In genomic region chr19:17753976-17754375, GRCh38 we compare ENCODE assay signal across 15 cellular contexts. TPM values are rescaled to one million over a fixed set of nuclear protein-coding genes. Genes with fewer than 3 reads are reported as not detected.
DNase-seq lines count a peak whose midpoint lies in the region; ATAC-seq and TF ChIP-seq lines count a peak whose summit lies in the region.
"Had no signal": no experiment of that assay in that cellular context is flagged by ENCODE, and none has a peak within 500 bp of the region (broad histone marks: within the 10 kb centered on the region; RNA-seq: fewer than 3 reads in every experiment).

No MANE protein-coding gene starts in this region.

- intact Hi-C loops in CD8-positive, alpha-beta T cell (cut with DNase I, micrococcal nuclease): no loop called here
- intact Hi-C loops in ovary (cut with DNase I): no loop called here

- H3K4me3 ChIP-seq in CD8-positive, alpha-beta T cell (ENCODE audit: low read depth, low read length): no peak overlapping the region
- H3K4me3 ChIP-seq in neuronal stem cell (ENCODE audit: low read length in 2 of 2): peak overlapping the region in 1 of 2 donors; percentile 56
- no peak overlapping the region for H3K4me3 ChIP-seq in ovary
- H3K4me3 ChIP-seq: Peyer's patch, suprapubic skin had no signal

- H3K4me1 Mint-ChIP-seq in CD8-positive, alpha-beta T cell (ENCODE audit: low read depth): peaks cover 57% of the 10 kb centered on the region

- peak overlapping the region; percentile 0 for H2BK15ac ChIP-seq in neuronal stem cell (ENCODE audit: low read length)

- peak overlapping the region; percentile 62 for H3K27ac Mint-ChIP-seq in CD8-positive, alpha-beta T cell

- H3K9ac ChIP-seq in neuronal stem cell (ENCODE audit: low read depth, low read length, poor library complexity): no peak overlapping the region

- no peak overlapping the region for H2BK5ac ChIP-seq in neuronal stem cell (ENCODE audit: low read length)

- no peaks in the 10 kb centered on the region for H3K27me3 Mint-ChIP-seq in CD8-positive, alpha-beta T cell (ENCODE audit: low read depth)

- peaks cover 4% of the 10 kb centered on the region for H3K79me1 ChIP-seq in neuronal stem cell (ENCODE audit: low read depth, low read length)

- H4K91ac ChIP-seq in neuronal stem cell (ENCODE audit: low read depth, low read length, poor library complexity): no peak overlapping the region

- no peak for TF ChIP-seq CTCF in CD8-positive, alpha-beta T cell (IDR thresholded peaks at IDR 0.05)
- TF ChIP-seq CTCF in ovary (IDR thresholded peaks at IDR 0.05): no peak

- peaks cover 13% of the 10 kb centered on the region for H3K36me3 ChIP-seq in CD8-positive, alpha-beta T cell (ENCODE audit: insufficient read depth, low read length)
- H3K36me3 ChIP-seq in neuronal stem cell (replicated peaks in 1 of 2; ENCODE audit: control insufficient read depth in 2 of 2, insufficient read depth in 2 of 2, low read length in 2 of 2) (no peaks in the 10 kb centered on the region), ovary (no peaks in the 10 kb centered on the region)
- H3K36me3 ChIP-seq: Peyer's patch, suprapubic skin had no signal

- no peak overlapping the region for H3K27ac ChIP-seq in CD8-positive, alpha-beta T cell (ENCODE audit: low read depth, low read length)
- peak overlapping the region; percentile 100 for H3K27ac ChIP-seq in cingulate gyrus (ENCODE audit: low read depth, low read length)
- H3K27ac ChIP-seq in neuronal stem cell (replicated peaks; ENCODE audit: low read length): no peak overlapping the region
- no peak overlapping the region for H3K27ac ChIP-seq in ovary
- H3K27ac ChIP-seq: suprapubic skin had no signal

- TF ChIP-seq POLR2A in ovary (IDR thresholded peaks at IDR 0.05): no peak

- H3K14ac ChIP-seq in neuronal stem cell (ENCODE audit: low read length): no peak overlapping the region

- no peak overlapping the region for H3K18ac ChIP-seq in neuronal stem cell (ENCODE audit: low read length)

- no peaks in the 10 kb centered on the region for H3K9me3 ChIP-seq in CD8-positive, alpha-beta T cell (ENCODE audit: low read length)
- H3K9me3 ChIP-seq in neuronal stem cell (replicated peaks in 1 of 2; ENCODE audit: control insufficient read depth in 2 of 2, insufficient read depth in 1 of 2, low read depth in 1 of 2, low read length in 2 of 2) (no peaks in the 10 kb centered on the region), ovary (no peaks in the 10 kb centered on the region)
- H3K9me3 ChIP-seq: Peyer's patch, suprapubic skin had no signal

- H2BK12ac ChIP-seq in neuronal stem cell (ENCODE audit: low read length): no peak overlapping the region

- H3K23ac ChIP-seq in neuronal stem cell (ENCODE audit: low read depth, low read length, poor library complexity): no peak overlapping the region

- POLR2A ChIA-PET in CD8-positive, alpha-beta T cell (lab: Charles Lee): interaction anchor here (0.8 to 0.9 kb wide), 2 partner anchors 34 to 106 kb away, joined by 3 read pairs; partner anchors contain the start of gene RPL18A

- H2BK120ac ChIP-seq in neuronal stem cell (ENCODE audit: low read depth, low read length): no peak overlapping the region

- no peak for ATAC-seq in CD8-positive, alpha-beta T cell
- no peak for ATAC-seq in HG03097 (IDR thresholded peaks at IDR 0.05; ENCODE audit: low FRiP score, unreplicated experiment)

- no peak overlapping the region for H4K8ac ChIP-seq in neuronal stem cell (ENCODE audit: low read depth, low read length)

- H3K4me3 Mint-ChIP-seq in CD8-positive, alpha-beta T cell: peak overlapping the region; percentile 5

- no peaks in the 10 kb centered on the region for H3K27me3 ChIP-seq in CD8-positive, alpha-beta T cell (ENCODE audit: insufficient read depth, low read length)
- no peaks in the 10 kb centered on the region for H3K27me3 ChIP-seq in neuronal stem cell (ENCODE audit: control insufficient read depth in 3 of 3, insufficient read depth in 3 of 3, low read depth in 1 of 3, low read length in 3 of 3)
- H3K27me3 ChIP-seq in ovary: no peaks in the 10 kb centered on the region
- H3K27me3 ChIP-seq: Peyer's patch, suprapubic skin had no signal

- no CpG with 5 or more reads among the region's 9 CpGs for WGBS in neuronal stem cell (ENCODE audit: extremely low coverage in 2 of 2, insufficient read length in 2 of 2, insufficient replicate concordance in 1 of 2), 2 donors
- WGBS in ovary, 3 donors: 59 to 70% (median 70%) methylated on average over 8 to 9 of the region's 9 CpGs

- peaks cover 43% of the 10 kb centered on the region for H3K36me3 Mint-ChIP-seq in CD8-positive, alpha-beta T cell

- TF ChIP-seq EP300 in ovary (IDR thresholded peaks at IDR 0.05): no peak

- H3K4me2 ChIP-seq in neuronal stem cell (ENCODE audit: insufficient read depth, low read length, poor library complexity, severe bottlenecking): no peak overlapping the region

- CTCF ChIA-PET in CD8-positive, alpha-beta T cell (lab: Charles Lee): interaction anchor here (0.6 to 2.3 kb wide), 6 partner anchors 11 to 97 kb away, joined by 3 to 13 read pairs (median 5); no protein-coding TSS in a partner anchor

- no peak overlapping the region for H3K4ac ChIP-seq in neuronal stem cell (ENCODE audit: low read length)

- peaks cover 56% of the 10 kb centered on the region for H3K4me1 ChIP-seq in CD8-positive, alpha-beta T cell (ENCODE audit: insufficient read depth, low read length)
- H3K4me1 ChIP-seq in neuronal stem cell (ENCODE audit: control insufficient read depth in 2 of 2, insufficient read depth in 1 of 2, low read depth in 1 of 2, low read length in 2 of 2): peaks cover 23 to 33% of the 10 kb centered on the region in 2 donors
- peaks cover 3% of the 10 kb centered on the region for H3K4me1 ChIP-seq in ovary (ENCODE audit: insufficient read depth)

- no peak overlapping the region for H2AFZ ChIP-seq in neuronal stem cell (ENCODE audit: low read length)

- no peak overlapping the region for H2AK5ac ChIP-seq in neuronal stem cell (ENCODE audit: low read depth, low read length)

- no peaks in the 10 kb centered on the region for H3K9me3 Mint-ChIP-seq in CD8-positive, alpha-beta T cell
- H3K9me3 Mint-ChIP-seq: immature natural killer cell had no signal

- no peak for DNase-seq in CD8-positive, alpha-beta T cell
- peak; percentile 62 to 84 for DNase-seq in NCI-H524 (lab: John Stamatoyannopoulos, UW)
- no peak for DNase-seq in neuronal stem cell (ENCODE audit: low spot score)
- no peak for DNase-seq in effector CD8-positive, alpha-beta T cell (lab: John Stamatoyannopoulos, UW)
- DNase-seq in ovary: no peak
- no peak for DNase-seq in NOMO-1 (lab: John Stamatoyannopoulos, UW; ENCODE audit: unreplicated experiment in 2 of 2)
- DNase-seq: activated naive CD4-positive, alpha-beta T cell treated with anti-CD3 and anti-CD28 coated beads, Interleukin-2, amount 50 U/mL, for 16 hours; cortex of kidney; immature natural killer cell; NCI-H2081 treated with DMSO at 0.1 percent for 48 hours; Peyer's patch; T-helper 9 cell had no signal

RNA-seq across cellular contexts. Expression of gene FCHO1, which starts 2.7 kb away (rescaled TPM):
- total RNA-seq in CD8-positive, alpha-beta T cell: 10 to 100 TPM; 36.7 to 38.4 TPM
- polyA plus RNA-seq in neuronal stem cell (2013, experiment 1 of 2): 18.3 TPM
- polyA plus RNA-seq in neuronal stem cell (2013, experiment 2 of 2): 18.1 TPM
- 1 to 10 TPM; 1.7 to 4.3 (median 3.0) TPM for total RNA-seq in ovary
- 1 to 10 TPM in 1 of 2 donors, under 1 TPM in 1; 0.95 to 2.0 TPM for polyA plus RNA-seq in ovary

RNA-seq across cellular contexts. Expression of gene MAP1S, which starts 34.7 kb away (rescaled TPM):
- 10 to 100 TPM; 28.1 to 29.7 TPM for total RNA-seq in CD8-positive, alpha-beta T cell
- polyA plus RNA-seq in neuronal stem cell (2013, experiment 1 of 2): 35.5 TPM
- polyA plus RNA-seq in neuronal stem cell (2013, experiment 2 of 2): 35.9 TPM
- total RNA-seq in ovary: 10 to 100 TPM; 25.4 to 76.8 (median 69.3) TPM
- polyA plus RNA-seq in ovary: 10 to 100 TPM in 1 of 2 donors, 1 to 10 TPM in 1; 5.0 to 24.5 TPM

RNA-seq across cellular contexts. Expression of gene B3GNT3, which starts 41.0 kb away (rescaled TPM):
- total RNA-seq in CD8-positive, alpha-beta T cell: not detected
- polyA plus RNA-seq in neuronal stem cell (2013, experiment 1 of 2): 0.03 TPM
- polyA plus RNA-seq in neuronal stem cell (2013, experiment 2 of 2): not detected
- under 1 TPM in 5 of 7 donors, not detected in 2; 0.34 to 0.79 (median 0.51) TPM for total RNA-seq in ovary
- polyA plus RNA-seq in ovary: under 1 TPM; 0.25 to 0.28 TPM
- polyA plus RNA-seq: immature natural killer cell had no signal

Comparison
In these comparisons a context has a peak if more than half of its experiments do, and no peak if none do; other contexts are left out.
1. DNase-seq: peak in NCI-H524 (2 of 2); none in CD8-positive, alpha-beta T cell (0 of 7), neuronal stem cell (single experiment), effector CD8-positive, alpha-beta T cell (single experiment), ovary (0 of 5) and NOMO-1 (0 of 2).
2. RNA of gene FCHO1, which starts 2.7 kb away (total RNA-seq): 36.7 to 38.4 TPM in CD8-positive, alpha-beta T cell; 1.7 to 4.3 TPM in ovary; every median in the first group is over 4 times any median in the second.